Comparison of ENCODE assay signal across 16 cellular contexts in genomic region chr5:56176155-56176798, GRCh38. TPM values are rescaled to one million over a fixed set of nuclear protein-coding genes. Genes with fewer than 3 reads are reported as not detected.
DNase-seq lines count a peak whose midpoint lies in the region; ATAC-seq and TF ChIP-seq lines count a peak whose summit lies in the region.
"Had no signal": no experiment of that assay in that cellular context is flagged by ENCODE, and none has a peak within 500 bp of the region (broad histone marks: within the 10 kb centered on the region; RNA-seq: fewer than 3 reads in every experiment).

No MANE protein-coding gene starts in this region.

- no peaks in the 10 kb centered on the region for H3K36me3 ChIP-seq in BLaER1 treated with 17β-estradiol and CSF1 and Interleukin-3, amounts not matched to agents 10 nM and 100 nM
- H3K36me3 ChIP-seq in body of pancreas (replicated peaks in 1 of 2; ENCODE audit: insufficient read depth in 1 of 2, low read depth in 2 of 2) (no peaks in the 10 kb centered on the region), skeletal muscle tissue (ENCODE audit: control insufficient read depth in 3 of 3, insufficient read depth in 3 of 3, low read length in 3 of 3) (no peaks in the 10 kb centered on the region)

- no peak overlapping the region for H3K4me3 ChIP-seq in BLaER1 treated with 17β-estradiol and CSF1 and Interleukin-3, amounts not matched to agents 10 nM and 100 nM
- H3K4me3 ChIP-seq in body of pancreas (no peak overlapping the region), skeletal muscle tissue (ENCODE audit: low read length in 3 of 3) (no peak overlapping the region)

- H3K4me2 ChIP-seq in BLaER1 treated with 17β-estradiol and CSF1 and Interleukin-3, amounts not matched to agents 10 nM and 100 nM = peak overlapping the region in 7 of 11 experiments; percentile 59 to 79 (median 73); a peak in 12 of 22 replicates

- ATAC-seq in body of pancreas (peak; percentile 56), HG02642 (IDR thresholded peaks at IDR 0.05; ENCODE audit: poor library complexity, unreplicated experiment) (no peak)

- no peak for TF ChIP-seq POLR2A in body of pancreas (IDR thresholded peaks at IDR 0.05)

- peaks cover 0 to 20% (median 0%) of the 10 kb centered on the region in 11 experiments; a peak in 5 of 22 replicates for H3K9me3 ChIP-seq in BLaER1 treated with 17β-estradiol and CSF1 and Interleukin-3, amounts not matched to agents 10 nM and 100 nM (replicated peaks in 1 of 11)
- H3K9me3 ChIP-seq in body of pancreas (no peaks in the 10 kb centered on the region), skeletal muscle tissue (ENCODE audit: control insufficient read depth in 3 of 3, low read length in 3 of 3) (no peaks in the 10 kb centered on the region)

- H3K27ac Mint-ChIP-seq in activated T-cell treated with anti-CD3 and anti-CD28 coated beads, Interleukin-2, amount 50 U/mL, for 24 hours = no peak overlapping the region
- no peak overlapping the region for H3K27ac Mint-ChIP-seq in activated naive CD4-positive, alpha-beta T cell treated with anti-CD3 and anti-CD28 coated beads for 36 hours
- H3K27ac Mint-ChIP-seq: CD4-positive, alpha-beta memory T cell; WTC11 had no signal

- no peaks in the 10 kb centered on the region for H3K27me3 Mint-ChIP-seq in activated T-cell treated with anti-CD3 and anti-CD28 coated beads, Interleukin-2, amount 50 U/mL, for 24 hours
- no peaks in the 10 kb centered on the region for H3K27me3 Mint-ChIP-seq in activated naive CD4-positive, alpha-beta T cell treated with anti-CD3 and anti-CD28 coated beads for 36 hours (ENCODE audit: low read depth)
- H3K27me3 Mint-ChIP-seq: dendritic cell treated with granulocyte-macrophage colony-stimulating factor and Interleukin-4, amounts not matched to agents 40 ng/mL and 50 ng/mL, for 4 days had no signal

- no peaks in the 10 kb centered on the region for H3K27me3 ChIP-seq in BLaER1 treated with 17β-estradiol and CSF1 and Interleukin-3, amounts not matched to agents 10 nM and 100 nM
- H3K27me3 ChIP-seq in body of pancreas (no peaks in the 10 kb centered on the region), skeletal muscle tissue (ENCODE audit: control insufficient read depth in 3 of 3, insufficient read depth in 3 of 3, low read length in 3 of 3) (no peaks in the 10 kb centered on the region)

- 85 to 92% methylated on average over 6 of the region's 6 CpGs for WGBS in body of pancreas, 2 donors

- H3K36me3 Mint-ChIP-seq in activated T-cell treated with anti-CD3 and anti-CD28 coated beads, Interleukin-2, amount 50 U/mL, for 24 hours (ENCODE audit: low read depth) = no peaks in the 10 kb centered on the region
- no peaks in the 10 kb centered on the region for H3K36me3 Mint-ChIP-seq in activated naive CD4-positive, alpha-beta T cell treated with anti-CD3 and anti-CD28 coated beads for 36 hours (ENCODE audit: low read depth)
- H3K36me3 Mint-ChIP-seq: CD4-positive, alpha-beta memory T cell; WTC11 had no signal

- peak overlapping the region in 1 of 11 experiments; percentile 51; a peak in 1 of 22 replicates for H3K9ac ChIP-seq in BLaER1 treated with 17β-estradiol and CSF1 and Interleukin-3, amounts not matched to agents 10 nM and 100 nM
- no peak overlapping the region for H3K9ac ChIP-seq in skeletal muscle tissue (ENCODE audit: low read depth in 1 of 3, low read length in 3 of 3)

- H3K4me3 Mint-ChIP-seq in activated T-cell treated with anti-CD3 and anti-CD28 coated beads, Interleukin-2, amount 50 U/mL, for 24 hours = no peak overlapping the region
- H3K4me3 Mint-ChIP-seq in activated naive CD4-positive, alpha-beta T cell treated with anti-CD3 and anti-CD28 coated beads for 36 hours = no peak overlapping the region
- H3K4me3 Mint-ChIP-seq: CD4-positive, alpha-beta memory T cell; dendritic cell treated with granulocyte-macrophage colony-stimulating factor and Interleukin-4, amounts not matched to agents 40 ng/mL and 50 ng/mL, for 4 days; WTC11 had no signal

- H3K9me3 Mint-ChIP-seq in activated T-cell treated with anti-CD3 and anti-CD28 coated beads, Interleukin-2, amount 50 U/mL, for 24 hours = no peaks in the 10 kb centered on the region
- no peaks in the 10 kb centered on the region for H3K9me3 Mint-ChIP-seq in activated naive CD4-positive, alpha-beta T cell treated with anti-CD3 and anti-CD28 coated beads for 36 hours
- H3K9me3 Mint-ChIP-seq: dendritic cell treated with granulocyte-macrophage colony-stimulating factor and Interleukin-4, amounts not matched to agents 40 ng/mL and 50 ng/mL, for 4 days had no signal

- no peak for TF ChIP-seq CTCF in body of pancreas (IDR thresholded peaks at IDR 0.05)

- CTCF ChIA-PET in activated naive CD4-positive, alpha-beta T cell treated with anti-CD3 and anti-CD28 coated beads for 36 hours (lab: Charles Lee) = interaction anchor here (1.1 kb wide), 1 partner anchor 25 kb away, joined by 4 read pairs; no protein-coding TSS in a partner anchor

- no peaks in the 10 kb centered on the region for H4K20me1 ChIP-seq in BLaER1 treated with 17β-estradiol and CSF1 and Interleukin-3, amounts not matched to agents 10 nM and 100 nM

- peaks cover 25% of the 10 kb centered on the region for H3K4me1 Mint-ChIP-seq in activated T-cell treated with anti-CD3 and anti-CD28 coated beads, Interleukin-2, amount 50 U/mL, for 24 hours (ENCODE audit: low read depth)
- peaks cover 38% of the 10 kb centered on the region for H3K4me1 Mint-ChIP-seq in activated naive CD4-positive, alpha-beta T cell treated with anti-CD3 and anti-CD28 coated beads for 36 hours (ENCODE audit: low read depth)
- H3K4me1 Mint-ChIP-seq: CD4-positive, alpha-beta memory T cell had no signal

- intact Hi-C loops in body of pancreas (cut with DNase I) = no loop called here
- intact Hi-C loops in activated naive CD4-positive, alpha-beta T cell treated with anti-CD3 and anti-CD28 coated beads for 36 hours (cut with micrococcal nuclease) = no loop called here

- DNase-seq in body of pancreas (peak in 1 of 4 donors; percentile 37), iris pigment epithelial cell (ENCODE audit: low read depth) (peak; percentile 76), ureter (ENCODE audit: low spot score) (no peak)
- DNase-seq in activated T-cell treated with anti-CD3 and anti-CD28 coated beads, Interleukin-2, amount 50 U/mL, for 24 hours = no peak
- no peak for DNase-seq in activated naive CD4-positive, alpha-beta T cell treated with anti-CD3 and anti-CD28 coated beads for 36 hours
- DNase-seq: activated CD8-positive, alpha-beta memory T cell treated with anti-CD3 and anti-CD28 coated beads, Interleukin-2, amount 50 U/mL, for 48 hours; CD4-positive, alpha-beta memory T cell; glutamatergic neuron; NCI-H2081; nucleus accumbens had no signal

- peak overlapping the region in 4 of 11 experiments; percentile 8 to 69 (median 50); a peak in 5 of 22 replicates for H3K27ac ChIP-seq in BLaER1 treated with 17β-estradiol and CSF1 and Interleukin-3, amounts not matched to agents 10 nM and 100 nM
- H3K27ac ChIP-seq in body of pancreas (peak overlapping the region in 1 of 4 donors; percentile 18), skeletal muscle tissue (ENCODE audit: low read depth, low read length) (peak overlapping the region; percentile 46)

- peaks cover 9 to 74% (median 36%) of the 10 kb centered on the region in 10 experiments for H3K4me1 ChIP-seq in BLaER1 treated with 17β-estradiol and CSF1 and Interleukin-3, amounts not matched to agents 10 nM and 100 nM
- H3K4me1 ChIP-seq in body of pancreas (no peaks in the 10 kb centered on the region), skeletal muscle tissue (ENCODE audit: control insufficient read depth in 3 of 3, insufficient read depth in 3 of 3, low read length in 3 of 3) (peaks cover 4 to 21% (median 5%) of the 10 kb centered on the region in 3 donors)

RNA-seq across cellular contexts. Expression of gene ANKRD55, which starts 56.9 kb away (rescaled TPM):
- total RNA-seq in body of pancreas (not detected), skeletal muscle tissue (not detected), ureter (0.34 TPM)
- total RNA-seq in activated naive CD4-positive, alpha-beta T cell treated with anti-CD3 and anti-CD28 coated beads for 36 hours = 10 to 100 TPM; 14.1 to 14.6 TPM
- total RNA-seq: SK-MEL-5, WTC11 had no signal

Comparison
In these comparisons a context has a peak if more than half of its experiments do, and no peak if none do; other contexts are left out.
1. RNA of gene ANKRD55, which starts 56.9 kb away (total RNA-seq): 14.1 to 14.6 TPM in activated naive CD4-positive, alpha-beta T cell treated with anti-CD3 and anti-CD28 coated beads for 36 hours; 0.34 TPM in ureter (single experiment), not detected in body of pancreas and not detected in skeletal muscle tissue (single experiment); every median in the first group is over 10 times any median in the second.